22 cellular contexts compared by ENCODE assay signal in genomic region chr5:142942901-142943300, GRCh38.
"Had no signal": no experiment of that assay in that cellular context is flagged by ENCODE, and none has a peak within 500 bp of the region (broad histone marks: within the 10 kb centered on the region; RNA-seq: fewer than 3 reads in every experiment).

No MANE protein-coding gene starts in this region.

- H3K36me3 ChIP-seq: SJSA1 had no signal

- H3K4me2 ChIP-seq: KMS-11 had no signal

- FAIRE-seq: RCC 7860 had no signal

- H3K4me3 ChIP-seq: SJSA1, SK-N-MC had no signal

- DNase-seq: IMR-90, Kasumi-1, NCI-H1092, NCI-H1105 treated with DMSO at 0.1 percent for 48 hours, NCI-H1417 treated with DMSO at 0.1 percent for 48 hours, NCI-H146, NCI-H1694 treated with DMSO at 0.1 percent for 48 hours, NCI-H1930, NCI-H2081, NCI-H2107, NCI-H2227 treated with DMSO at 0.1 percent for 48 hours, NCI-H510A, NCI-H524 treated with DMSO at 0.1 percent for 48 hours, NCI-H69, NCI-H774, Right ventricle myocardium superior, RPMI8226, SIG-M5 had no signal

- H3K9ac ChIP-seq: KMS-11 had no signal

- H3K27me3 ChIP-seq: SJSA1 had no signal

- H3K9me3 ChIP-seq: SJSA1 had no signal

- H3K27ac ChIP-seq: KMS-11, SJSA1, SK-N-MC had no signal
